ENCODE assay signal across 16 cellular contexts in the genomic region with DNA sequence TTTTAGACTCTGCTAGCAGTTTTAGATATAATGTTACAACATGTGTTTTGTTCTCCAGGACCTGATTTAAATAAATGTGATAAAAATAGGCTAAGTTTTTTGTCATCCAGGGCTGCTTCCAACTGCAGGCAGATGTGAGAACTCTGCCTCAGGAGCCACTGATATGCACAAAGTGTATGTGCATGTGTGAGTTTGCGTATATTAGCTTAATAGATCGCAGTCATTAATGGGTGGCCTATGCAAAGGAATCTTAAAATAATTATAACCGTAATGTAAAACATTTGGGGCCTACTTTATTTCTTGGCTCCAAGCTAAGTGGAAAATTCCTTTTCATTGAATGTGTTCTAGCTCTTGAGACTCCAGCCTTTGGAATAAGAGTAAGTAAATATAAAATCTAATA.
"Had no signal": no experiment of that assay in that cellular context is flagged by ENCODE, and none has a peak within 500 bp of the region (broad histone marks: within the 10 kb centered on the region; RNA-seq: fewer than 3 reads in every experiment).

No MANE protein-coding gene starts in this region.

- H3K9me3 Mint-ChIP-seq: activated CD4-positive, alpha-beta T cell treated with anti-CD3 and anti-CD28 coated beads, Interleukin-2, amount 10 ng/mL, durations not matched to agents 7 days and 5 days; activated naive CD4-positive, alpha-beta T cell treated with anti-CD3 and anti-CD28 coated beads for 36 hours; activated naive CD8-positive, alpha-beta T cell treated with anti-CD3 and anti-CD28 coated beads, Interleukin-2, amount 50 U/mL, for 24 hours; activated T-helper 2 cell treated with anti-CD3 and anti-CD28 coated beads, Interferon-gamma antibody, Interleukin-2, Interleukin-4, amounts not matched to agents 10 μg/mL and 5 μg/mL and 100 μg/mL, durations not matched to agents 14 hours and 24 hours and 36 hours; effector memory CD8-positive, alpha-beta T cell; naive thymus-derived CD4-positive, alpha-beta T cell; stimulated activated memory B cell treated with anti-CD40 and anti-IgM and Interleukin-4, amounts not matched to agents 10 μg/mL and 1 μg/mL and 100 μg/mL, for 72 hours had no signal

- DNase-seq: activated CD4-positive, alpha-beta T cell treated with anti-CD3 and anti-CD28 coated beads, Interleukin-2, amount 10 ng/mL, durations not matched to agents 7 days and 5 days; activated naive CD4-positive, alpha-beta T cell treated with anti-CD3 and anti-CD28 coated beads for 36 hours; activated naive CD8-positive, alpha-beta T cell treated with anti-CD3 and anti-CD28 coated beads, Interleukin-2, amount 50 U/mL, for 24 hours; dermis blood vessel endothelial cell; effector memory CD8-positive, alpha-beta T cell; hippocampal formation; mammary epithelial cell; mucosa of descending colon; naive thymus-derived CD4-positive, alpha-beta T cell; pancreas; stimulated activated CD4-positive, alpha-beta T cell treated with anti-CD3 and anti-CD28 coated beads, Interleukin-2, amount 100 ng/mL, for 48 hours; uterus had no signal

- H3K27me3 Mint-ChIP-seq: activated CD4-positive, alpha-beta T cell treated with anti-CD3 and anti-CD28 coated beads, Interleukin-2, amount 10 ng/mL, durations not matched to agents 7 days and 5 days; activated naive CD8-positive, alpha-beta T cell treated with anti-CD3 and anti-CD28 coated beads, Interleukin-2, amount 50 U/mL, for 24 hours; effector memory CD8-positive, alpha-beta T cell; naive thymus-derived CD4-positive, alpha-beta T cell; stimulated activated memory B cell treated with anti-CD40 and anti-IgM and Interleukin-4, amounts not matched to agents 10 μg/mL and 1 μg/mL and 100 μg/mL, for 72 hours had no signal

- H3K27ac Mint-ChIP-seq: activated CD4-positive, alpha-beta T cell treated with anti-CD3 and anti-CD28 coated beads, Interleukin-2, amount 10 ng/mL, durations not matched to agents 7 days and 5 days; activated naive CD4-positive, alpha-beta T cell treated with anti-CD3 and anti-CD28 coated beads for 36 hours; activated naive CD8-positive, alpha-beta T cell treated with anti-CD3 and anti-CD28 coated beads, Interleukin-2, amount 50 U/mL, for 24 hours; activated T-helper 2 cell treated with anti-CD3 and anti-CD28 coated beads, Interferon-gamma antibody, Interleukin-2, Interleukin-4, amounts not matched to agents 10 μg/mL and 5 μg/mL and 100 μg/mL, durations not matched to agents 14 hours and 24 hours and 36 hours; stimulated activated memory B cell treated with anti-CD40 and anti-IgM and Interleukin-4, amounts not matched to agents 10 μg/mL and 1 μg/mL and 100 μg/mL, for 72 hours had no signal

- H3K4me3 Mint-ChIP-seq: activated CD4-positive, alpha-beta T cell treated with anti-CD3 and anti-CD28 coated beads, Interleukin-2, amount 10 ng/mL, durations not matched to agents 7 days and 5 days; activated naive CD4-positive, alpha-beta T cell treated with anti-CD3 and anti-CD28 coated beads for 36 hours; activated naive CD8-positive, alpha-beta T cell treated with anti-CD3 and anti-CD28 coated beads, Interleukin-2, amount 50 U/mL, for 24 hours; effector memory CD8-positive, alpha-beta T cell; naive thymus-derived CD4-positive, alpha-beta T cell; stimulated activated memory B cell treated with anti-CD40 and anti-IgM and Interleukin-4, amounts not matched to agents 10 μg/mL and 1 μg/mL and 100 μg/mL, for 72 hours had no signal

- ATAC-seq: activated naive CD8-positive, alpha-beta T cell treated with anti-CD3 and anti-CD28 coated beads, Interleukin-2, amount 50 U/mL, for 24 hours; effector memory CD8-positive, alpha-beta T cell; mucosa of descending colon; naive thymus-derived CD4-positive, alpha-beta T cell; pancreas; stimulated activated memory B cell treated with anti-CD40 and anti-IgM and Interleukin-4, amounts not matched to agents 10 μg/mL and 1 μg/mL and 100 μg/mL, for 72 hours had no signal

- H3K4me3 ChIP-seq: ascending aorta, mucosa of descending colon, pancreas, tibial nerve, uterus had no signal
